16 cellular contexts compared by ENCODE assay signal in genomic region chr9:105503873-105504272, GRCh38. TPM values are rescaled to one million over a fixed set of nuclear protein-coding genes. Genes with fewer than 3 reads are reported as not detected.
A peak's percentile ranks its signal among the peaks of the same experiment; 100 is the strongest.
DNase-seq lines count a peak whose midpoint lies in the region; ATAC-seq, FAIRE-seq and TF ChIP-seq lines count a peak whose summit lies in the region.
"Had no signal": no experiment of that assay in that cellular context is flagged by ENCODE, and none has a peak within 500 bp of the region (broad histone marks: within the 10 kb centered on the region; RNA-seq: fewer than 3 reads in every experiment).

No MANE protein-coding gene starts in this region.

- no peak overlapping the region for H3K4me3 Mint-ChIP-seq in activated CD4-positive, alpha-beta memory T cell treated with anti-CD3 and anti-CD28 coated beads, Interleukin-2, amount 10 ng/mL, durations not matched to agents 7 days and 5 days
- H3K4me3 Mint-ChIP-seq in activated T-cell treated with anti-CD3 and anti-CD28 coated beads, Interleukin-2, amount 50 U/mL, for 4 hours = no peak overlapping the region
- H3K4me3 Mint-ChIP-seq: activated CD8-positive, alpha-beta T cell treated with anti-CD3 and anti-CD28 coated beads, Interleukin-2, amount 10 ng/mL, durations not matched to agents 7 days and 5 days; H9; T-helper 17 cell had no signal

- intact Hi-C loops in kidney (cut with DNase I) = no loop called here

- POLR2A ChIA-PET in activated CD4-positive, alpha-beta memory T cell treated with anti-CD3 and anti-CD28 coated beads, Interleukin-2, amount 10 ng/mL, durations not matched to agents 7 days and 5 days (lab: Charles Lee) = no interaction called here

- H3K27ac ChIP-seq in KMS-11 (peak overlapping the region; percentile 10; the same call in 1 of the 2 replicates), kidney (ENCODE audit: low read depth in 2 of 2, low read length in 2 of 2) (no peak overlapping the region)
- H3K27ac ChIP-seq: C4-2B, HL-60, parathyroid adenoma, thoracic aorta had no signal

- CTCF ChIA-PET in activated CD4-positive, alpha-beta memory T cell treated with anti-CD3 and anti-CD28 coated beads, Interleukin-2, amount 10 ng/mL, durations not matched to agents 7 days and 5 days (lab: Charles Lee) = no interaction called here

- H4K20me1 ChIP-seq in KMS-11 (ENCODE audit: insufficient read depth) = no peaks in the 10 kb centered on the region

- H3K9me3 Mint-ChIP-seq in activated CD4-positive, alpha-beta memory T cell treated with anti-CD3 and anti-CD28 coated beads, Interleukin-2, amount 10 ng/mL, durations not matched to agents 7 days and 5 days = no peaks in the 10 kb centered on the region
- H3K9me3 Mint-ChIP-seq in activated T-cell treated with anti-CD3 and anti-CD28 coated beads, Interleukin-2, amount 50 U/mL, for 4 hours = no peaks in the 10 kb centered on the region
- H3K9me3 Mint-ChIP-seq: H9 had no signal

- H3K9me3 ChIP-seq in kidney (ENCODE audit: control insufficient read depth in 1 of 2, low read length in 2 of 2) = no peaks in the 10 kb centered on the region
- H3K9me3 ChIP-seq: thoracic aorta had no signal

- peak; percentile 40 for ATAC-seq in GM18502 (IDR thresholded peaks at IDR 0.05; ENCODE audit: poor library complexity, unreplicated experiment)
- peak; percentile 34 for ATAC-seq in GM21786 (IDR thresholded peaks at IDR 0.05; ENCODE audit: unreplicated experiment)
- no peak for ATAC-seq in activated T-cell treated with anti-CD3 and anti-CD28 coated beads, Interleukin-2, amount 50 U/mL, for 4 hours
- ATAC-seq: activated CD8-positive, alpha-beta T cell treated with anti-CD3 and anti-CD28 coated beads, Interleukin-2, amount 10 ng/mL, durations not matched to agents 7 days and 5 days; T-helper 17 cell had no signal

- H3K36me3 ChIP-seq in KMS-11 (ENCODE audit: insufficient read depth) = no peaks in the 10 kb centered on the region
- H3K36me3 ChIP-seq in kidney (ENCODE audit: control insufficient read depth in 1 of 2, insufficient read depth in 2 of 2, low read length in 2 of 2) = no peaks in the 10 kb centered on the region
- H3K36me3 ChIP-seq: thoracic aorta had no signal

- H3K4me2 ChIP-seq in KMS-11 = peak overlapping the region; percentile 33

- H3K27me3 ChIP-seq in KMS-11 (ENCODE audit: insufficient read depth, low read depth) = no peaks in the 10 kb centered on the region

- H3K36me3 Mint-ChIP-seq in activated CD4-positive, alpha-beta memory T cell treated with anti-CD3 and anti-CD28 coated beads, Interleukin-2, amount 10 ng/mL, durations not matched to agents 7 days and 5 days (ENCODE audit: low read depth) = peaks cover 5% of the 10 kb centered on the region
- H3K36me3 Mint-ChIP-seq in activated T-cell treated with anti-CD3 and anti-CD28 coated beads, Interleukin-2, amount 50 U/mL, for 4 hours (ENCODE audit: insufficient read depth) = peaks cover 2% of the 10 kb centered on the region

- peaks cover 36% of the 10 kb centered on the region for H3K4me1 ChIP-seq in KMS-11 (ENCODE audit: low read depth, poor library complexity, severe bottlenecking)
- H3K4me1 ChIP-seq in kidney (ENCODE audit: control insufficient read depth in 1 of 2, insufficient read depth in 1 of 2, low read depth in 1 of 2, low read length in 2 of 2) = no peaks in the 10 kb centered on the region
- H3K4me1 ChIP-seq: parathyroid adenoma had no signal

- no peak for TF ChIP-seq CTCF in KMS-11 (conservative IDR thresholded peaks at IDR 0.05; ENCODE audit: low read depth, low read length)
- TF ChIP-seq CTCF in fibroblast of mammary gland (conservative IDR thresholded peaks at IDR 0.05; ENCODE audit: control insufficient read depth, insufficient read depth, low read depth, low read length) = no peak
- no peak for TF ChIP-seq CTCF in kidney (IDR thresholded peaks at IDR 0.05; ENCODE audit: borderline replicate concordance, extremely low read depth, insufficient read depth)

- peaks cover 4% of the 10 kb centered on the region for H3K4me1 Mint-ChIP-seq in activated CD4-positive, alpha-beta memory T cell treated with anti-CD3 and anti-CD28 coated beads, Interleukin-2, amount 10 ng/mL, durations not matched to agents 7 days and 5 days
- no peaks in the 10 kb centered on the region for H3K4me1 Mint-ChIP-seq in activated T-cell treated with anti-CD3 and anti-CD28 coated beads, Interleukin-2, amount 50 U/mL, for 4 hours (ENCODE audit: low read depth)

- peak; percentile 21 for DNase-seq in fibroblast of mammary gland (ENCODE audit: low read depth)
- no peak for DNase-seq in activated CD4-positive, alpha-beta memory T cell treated with anti-CD3 and anti-CD28 coated beads, Interleukin-2, amount 10 ng/mL, durations not matched to agents 7 days and 5 days
- no peak for DNase-seq in activated T-cell treated with anti-CD3 and anti-CD28 coated beads, Interleukin-2, amount 50 U/mL, for 4 hours
- no peak for DNase-seq in kidney
- no peak for DNase-seq in NCI-H748 treated with DMSO at 0.1 percent for 48 hours (lab: John Stamatoyannopoulos, UW)
- DNase-seq: activated CD8-positive, alpha-beta T cell treated with anti-CD3 and anti-CD28 coated beads, Interleukin-2, amount 10 ng/mL, durations not matched to agents 7 days and 5 days; H9; NCI-H1694; T-helper 17 cell had no signal

- H3K9ac ChIP-seq in KMS-11 (no peak overlapping the region), kidney (ENCODE audit: low read length in 2 of 2) (no peak overlapping the region)
- H3K9ac ChIP-seq: parathyroid adenoma had no signal

- H3K4me3 ChIP-seq in KMS-11 (IDR thresholded peaks at IDR 0.05; ENCODE audit: insufficient read depth, low read depth, low read length) (no peak overlapping the region), fibroblast of mammary gland (ENCODE audit: control insufficient read depth, low read depth, low read length) (no peak overlapping the region), kidney (ENCODE audit: low read length in 2 of 2) (no peak overlapping the region)
- H3K4me3 ChIP-seq: thoracic aorta had no signal

- no peak overlapping the region for H3K27ac Mint-ChIP-seq in activated CD4-positive, alpha-beta memory T cell treated with anti-CD3 and anti-CD28 coated beads, Interleukin-2, amount 10 ng/mL, durations not matched to agents 7 days and 5 days
- H3K27ac Mint-ChIP-seq: activated CD8-positive, alpha-beta T cell treated with anti-CD3 and anti-CD28 coated beads, Interleukin-2, amount 10 ng/mL, durations not matched to agents 7 days and 5 days; T-helper 17 cell had no signal

- H2AFZ ChIP-seq in KMS-11 (ENCODE audit: low read depth) = no peak overlapping the region
- H2AFZ ChIP-seq: parathyroid adenoma had no signal

- no peaks in the 10 kb centered on the region for H3K27me3 Mint-ChIP-seq in activated CD4-positive, alpha-beta memory T cell treated with anti-CD3 and anti-CD28 coated beads, Interleukin-2, amount 10 ng/mL, durations not matched to agents 7 days and 5 days
- H3K27me3 Mint-ChIP-seq in activated T-cell treated with anti-CD3 and anti-CD28 coated beads, Interleukin-2, amount 50 U/mL, for 4 hours (ENCODE audit: low read depth) = no peaks in the 10 kb centered on the region
- H3K27me3 Mint-ChIP-seq: T-helper 17 cell had no signal

- H3K79me2 ChIP-seq in KMS-11 (ENCODE audit: insufficient read depth, low read depth) = no peaks in the 10 kb centered on the region
- H3K79me2 ChIP-seq: parathyroid adenoma had no signal

- FAIRE-seq in kidney (lab: Jason Lieb, UNC) = no peak

RNA-seq across cellular contexts. Expression of gene FKTN, which starts 54.1 kb away (rescaled TPM):
- 10 to 100 TPM; 11.0 to 11.1 TPM for total RNA-seq in activated CD4-positive, alpha-beta memory T cell treated with anti-CD3 and anti-CD28 coated beads, Interleukin-2, amount 10 ng/mL, durations not matched to agents 7 days and 5 days
- total RNA-seq in activated T-cell treated with anti-CD3 and anti-CD28 coated beads, Interleukin-2, amount 50 U/mL, for 4 hours = 10 to 100 TPM; 12.3 to 16.7 (median 16.6) TPM
- total RNA-seq in kidney = 21.4 TPM
- polyA plus RNA-seq in kidney (ENCODE audit: insufficient read depth, low read depth, low replicate concordance) = 5.9 TPM

RNA-seq across cellular contexts. Expression of gene FSD1L, which starts 56.0 kb away (rescaled TPM):
- 1 to 10 TPM; 7.8 to 8.5 TPM for total RNA-seq in activated CD4-positive, alpha-beta memory T cell treated with anti-CD3 and anti-CD28 coated beads, Interleukin-2, amount 10 ng/mL, durations not matched to agents 7 days and 5 days
- total RNA-seq in activated T-cell treated with anti-CD3 and anti-CD28 coated beads, Interleukin-2, amount 50 U/mL, for 4 hours = 1 to 10 TPM; 1.4 to 2.1 (median 1.7) TPM
- 13.2 TPM for total RNA-seq in kidney
- 1.4 TPM for polyA plus RNA-seq in kidney (ENCODE audit: insufficient read depth, low read depth, low replicate concordance)

Comparison
In these comparisons a context has a peak if more than half of its experiments do, and no peak if none do; other contexts are left out.
1. ATAC-seq: peak in GM18502 (single experiment) and GM21786 (single experiment); none in activated T-cell treated with anti-CD3 and anti-CD28 coated beads, Interleukin-2, amount 50 U/mL, for 4 hours (0 of 2).